In genomic region chr17:43449470-43450202, GRCh38 we compare ENCODE assay signal across 1 cellular context.
TF ChIP-seq lines count a peak whose summit lies in the region.

No MANE protein-coding gene starts in this region.

TF ChIP-seq in HepG2, 621 proteins besides CTCF, POLR2A, EP300 and RAD21 (continued from another document and continues in another):
- 0 out of 2 replicates have a peak, but pooled peaks have one; percentile 20 for TF ChIP-seq ZNF740 (CRISPR knock-in tag; IDR thresholded peaks at IDR 0.05)
- TF ChIP-seq ELF3 (CRISPR knock-in tag; IDR thresholded peaks at IDR 0.05), result peak; percentile 65; the same call in 1 of the 2 replicates
- TF ChIP-seq CHCHD3 (CRISPR knock-in tag; IDR thresholded peaks at IDR 0.05), result no peak
- no peak; the same call in 1 of the 2 replicates for TF ChIP-seq ATF3 (CRISPR knock-in tag; IDR thresholded peaks at IDR 0.05)
- TF ChIP-seq KLF16 (CRISPR knock-in tag; IDR thresholded peaks at IDR 0.05), result peak in 1 of 2 experiments; percentile 95; a peak in 2 of 4 replicates
- peak; percentile 71 for TF ChIP-seq ARID3A (IDR thresholded peaks at IDR 0.05; ENCODE audit: low read depth, low read length)
- TF ChIP-seq IKZF4 (CRISPR knock-in tag; IDR thresholded peaks at IDR 0.05; ENCODE audit: borderline replicate concordance, low read depth, not compliant biosample characterization), result no peak
- TF ChIP-seq MXI1 (IDR thresholded peaks at IDR 0.05; ENCODE audit: borderline replicate concordance, low read depth, low read length), result no peak
- peak; percentile 96 for TF ChIP-seq RXRB (CRISPR knock-in tag; IDR thresholded peaks at IDR 0.05; ENCODE audit: borderline replicate concordance)
- no peak for TF ChIP-seq HBP1 (CRISPR knock-in tag; IDR thresholded peaks at IDR 0.05; ENCODE audit: low read depth)
- TF ChIP-seq GABPA (IDR thresholded peaks at IDR 0.05; ENCODE audit: low read depth, low read length), result no peak
- TF ChIP-seq GABPA (CRISPR knock-in tag; IDR thresholded peaks at IDR 0.05; ENCODE audit: low read depth), result peak; percentile 59
- TF ChIP-seq FIP1L1 (IDR thresholded peaks at IDR 0.05; ENCODE audit: borderline replicate concordance, insufficient read depth, low read depth, low read length), result 0 out of 2 replicates have a peak, but pooled peaks have one; percentile 21
- peak; percentile 96 for TF ChIP-seq ZNF350 (CRISPR knock-in tag; IDR thresholded peaks at IDR 0.05; ENCODE audit: borderline replicate concordance, low read depth)
- TF ChIP-seq ZMYM2 (CRISPR knock-in tag; IDR thresholded peaks at IDR 0.05), result peak; percentile 60; the same call in 1 of the 2 replicates
- TF ChIP-seq ZNF569 (CRISPR knock-in tag; IDR thresholded peaks at IDR 0.05; ENCODE audit: borderline replicate concordance), result no peak
- peak; percentile 53; the same call in 1 of the 2 replicates for TF ChIP-seq KLF6 (CRISPR knock-in tag; IDR thresholded peaks at IDR 0.05)
- peak; percentile 83; the same call in 1 of the 2 replicates for TF ChIP-seq IKZF5 (CRISPR knock-in tag; IDR thresholded peaks at IDR 0.05)
- TF ChIP-seq MTA1 (CRISPR knock-in tag; IDR thresholded peaks at IDR 0.05; ENCODE audit: borderline replicate concordance), result peak; percentile 87
- no peak for TF ChIP-seq ZNF251 (CRISPR knock-in tag; IDR thresholded peaks at IDR 0.05)
- TF ChIP-seq RFXAP (CRISPR knock-in tag; IDR thresholded peaks at IDR 0.05; ENCODE audit: borderline replicate concordance), result peak; percentile 76; the same call in 1 of the 2 replicates
- TF ChIP-seq MXD4 (CRISPR knock-in tag; IDR thresholded peaks at IDR 0.05), result no peak
- peak; percentile 19; the same call in 1 of the 2 replicates for TF ChIP-seq ZNF605 (CRISPR knock-in tag; IDR thresholded peaks at IDR 0.05)
- peak; percentile 69; the same call in 1 of the 2 replicates for TF ChIP-seq MEIS2 (CRISPR knock-in tag; IDR thresholded peaks at IDR 0.05)
- TF ChIP-seq CREB3 (CRISPR knock-in tag; IDR thresholded peaks at IDR 0.05), result no peak
- 0 out of 2 replicates have a peak, but pooled peaks have one; percentile 44 for TF ChIP-seq ZNF777 (CRISPR knock-in tag; IDR thresholded peaks at IDR 0.05)
- peak; percentile 35; the same call in 1 of the 2 replicates for TF ChIP-seq ONECUT2 (CRISPR knock-in tag; IDR thresholded peaks at IDR 0.05)
- TF ChIP-seq ZFAT (CRISPR knock-in tag; conservative IDR thresholded peaks at IDR 0.05), result no peak
- TF ChIP-seq FOXP1 (IDR thresholded peaks at IDR 0.05), result no peak; the same call in 1 of the 2 replicates
- peak; percentile 88 for TF ChIP-seq FOXP1 (CRISPR knock-in tag; IDR thresholded peaks at IDR 0.05)
- TF ChIP-seq PAXIP1 (CRISPR knock-in tag; conservative IDR thresholded peaks at IDR 0.05), result peak; percentile 98
- no peak for TF ChIP-seq SNRNP70 (IDR thresholded peaks at IDR 0.05; ENCODE audit: low read depth, low read length)
- peak; percentile 64; the same call in 1 of the 2 replicates for TF ChIP-seq ZMYM4 (CRISPR knock-in tag; IDR thresholded peaks at IDR 0.05)
- peak; percentile 40; the same call in 1 of the 2 replicates for TF ChIP-seq HIVEP1 (CRISPR knock-in tag; IDR thresholded peaks at IDR 0.05)
- TF ChIP-seq FOXC1 (CRISPR knock-in tag; IDR thresholded peaks at IDR 0.05; ENCODE audit: borderline replicate concordance), result peak; percentile 64; the same call in 1 of the 2 replicates
- TF ChIP-seq SATB2 (CRISPR knock-in tag; IDR thresholded peaks at IDR 0.05), result 0 out of 2 replicates have a peak, but pooled peaks have one; percentile 62
- peak; percentile 97 for TF ChIP-seq HNF4A (CRISPR knock-in tag; IDR thresholded peaks at IDR 0.05)
- peak; percentile 99 for TF ChIP-seq HNF1B (CRISPR knock-in tag; IDR thresholded peaks at IDR 0.05)
- peak; percentile 62; the same call in 1 of the 2 replicates for TF ChIP-seq SNAPC4 (CRISPR knock-in tag; IDR thresholded peaks at IDR 0.05)
- TF ChIP-seq REST (IDR thresholded peaks at IDR 0.05; ENCODE audit: borderline replicate concordance in 1 of 2, low read depth in 1 of 2, low read length in 2 of 2), result no peak
